ENCODE assay signal across 8 cellular contexts in the genomic region with DNA sequence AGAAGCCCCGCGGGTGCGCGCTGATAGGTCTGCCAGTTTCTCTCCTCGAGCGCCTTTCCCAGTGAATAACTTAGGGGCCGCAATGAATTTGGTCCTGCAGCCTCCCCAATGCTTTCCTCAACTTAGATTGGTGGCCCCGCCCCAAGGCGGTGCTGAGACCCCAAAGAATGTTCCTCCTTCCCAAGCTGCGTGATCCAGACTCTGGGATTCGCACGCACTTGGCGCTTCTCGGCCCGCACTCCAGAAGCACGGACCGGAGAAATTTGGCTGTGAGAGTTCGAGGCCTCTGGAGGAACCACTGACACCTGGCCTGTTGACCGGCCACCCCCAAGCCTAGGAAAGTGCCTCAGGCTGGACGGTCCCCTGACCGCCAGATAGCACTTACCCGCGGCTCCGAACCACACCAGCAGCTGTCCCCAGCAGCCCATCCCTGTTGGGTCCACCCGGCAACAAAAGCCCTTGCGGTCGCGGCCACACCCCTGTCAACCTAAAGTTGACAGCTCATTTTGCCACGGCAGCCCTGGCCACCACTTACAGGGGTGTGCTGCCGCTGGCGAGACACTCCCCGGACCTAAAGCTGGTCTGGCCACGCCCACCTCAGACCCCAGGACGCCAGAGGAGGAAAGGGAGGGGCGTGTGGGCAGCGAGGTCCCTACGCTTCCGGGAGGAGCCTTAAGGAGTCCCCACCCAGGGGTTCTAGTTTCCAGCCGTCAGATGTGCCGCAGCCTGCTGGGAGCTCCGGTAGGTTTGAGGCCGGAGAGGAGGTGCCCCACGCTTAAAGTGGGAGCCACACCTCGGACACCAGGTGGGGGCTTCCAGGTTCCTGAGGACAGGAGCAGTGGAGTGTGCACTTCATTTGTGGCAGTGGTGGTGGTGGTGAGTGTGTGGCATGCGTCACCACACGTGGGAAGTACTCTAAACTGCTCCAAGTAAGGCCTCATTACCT. TPM values are rescaled to one million over a fixed set of nuclear protein-coding genes. Genes with fewer than 3 reads are reported as not detected.
DNase-seq lines count a peak whose midpoint lies in the region; ATAC-seq, FAIRE-seq and TF ChIP-seq lines count a peak whose summit lies in the region.

A gene (minus strand): TSS at position 546 of the 946 bp plus-strand sequence. CDS start 118 bp downstream, at position 428.

- H3K27ac Mint-ChIP-seq in activated CD4-positive, alpha-beta T cell treated with anti-CD3 and anti-CD28 coated beads, Interleukin-2, amount 10 ng/mL, durations not matched to agents 7 days and 5 days, result peak within 1 kb of the TSS; percentile 60
- no peak within 1 kb of the TSS for H3K27ac Mint-ChIP-seq in WTC11

- TF ChIP-seq CTCF in WTC11 (IDR thresholded peaks at IDR 0.05) (no peak), left ventricle myocardium inferior (IDR thresholded peaks at IDR 0.05; ENCODE audit: borderline replicate concordance) (no peak)

- peak; percentile 19 for DNase-seq in activated CD4-positive, alpha-beta T cell treated with anti-CD3 and anti-CD28 coated beads, Interleukin-2, amount 10 ng/mL, durations not matched to agents 7 days and 5 days
- no peak for DNase-seq in activated CD4-positive, alpha-beta T cell treated with anti-CD3 and anti-CD28 coated beads, Interleukin-2, amount 50 U/mL, for 48 hours
- DNase-seq in WTC11 (ENCODE audit: low spot score) (peak; percentile 59), left ventricle myocardium inferior (no peak), skeletal muscle cell (ENCODE audit: low read depth) (no peak), MG63 (no peak), GM12892 (ENCODE audit: insufficient read length) (no peak)

- peaks cover 14% of the 10 kb centered on the region for H3K36me3 ChIP-seq in left ventricle myocardium inferior
- H3K36me3 ChIP-seq in MG63, result peaks cover 2% of the 10 kb centered on the region; the same call in 1 of the 2 replicates

- ATAC-seq in WTC11 (peak; percentile 62), HG02623 (IDR thresholded peaks at IDR 0.05; ENCODE audit: unreplicated experiment) (no peak)

- no peaks in the 10 kb centered on the region for H3K9me3 Mint-ChIP-seq in activated CD4-positive, alpha-beta T cell treated with anti-CD3 and anti-CD28 coated beads, Interleukin-2, amount 10 ng/mL, durations not matched to agents 7 days and 5 days
- no peaks in the 10 kb centered on the region for H3K9me3 Mint-ChIP-seq in WTC11

- H3K36me3 Mint-ChIP-seq in activated CD4-positive, alpha-beta T cell treated with anti-CD3 and anti-CD28 coated beads, Interleukin-2, amount 10 ng/mL, durations not matched to agents 7 days and 5 days (ENCODE audit: low read depth), result peaks cover 3% of the 10 kb centered on the region
- H3K36me3 Mint-ChIP-seq in WTC11, result peaks cover 20% of the 10 kb centered on the region

- peaks cover 30% of the 10 kb centered on the region for H3K4me1 ChIP-seq in left ventricle myocardium inferior

- peak within 1 kb of the TSS; percentile 2 for H3K27ac ChIP-seq in left ventricle myocardium inferior (replicated peaks)

- TF ChIP-seq POLR2A in GM12892 (IDR thresholded peaks at IDR 0.05; ENCODE audit: low read depth, low read length), result no peak

- CTCF ChIA-PET in activated CD4-positive, alpha-beta T cell treated with anti-CD3 and anti-CD28 coated beads, Interleukin-2, amount 10 ng/mL, durations not matched to agents 7 days and 5 days (lab: Charles Lee), result interaction anchor here (0.9 kb wide), 1 partner anchor 17 kb away, joined by 3 read pairs; no protein-coding TSS in a partner anchor
- CTCF ChIA-PET in WTC11 (lab: Charles Lee), result interaction anchor here (0.9 to 1.8 kb wide), 6 partner anchors 12 to 391 kb away, joined by 3 to 8 read pairs (median 4); no protein-coding TSS in a partner anchor

- no peaks in the 10 kb centered on the region for H3K9me3 ChIP-seq in left ventricle myocardium inferior (replicated peaks)
- no peaks in the 10 kb centered on the region for H3K9me3 ChIP-seq in MG63

- H3K27me3 Mint-ChIP-seq in activated CD4-positive, alpha-beta T cell treated with anti-CD3 and anti-CD28 coated beads, Interleukin-2, amount 10 ng/mL, durations not matched to agents 7 days and 5 days, result peaks cover 35% of the 10 kb centered on the region
- peaks cover 64% of the 10 kb centered on the region for H3K27me3 Mint-ChIP-seq in WTC11 (ENCODE audit: low read depth)

- H3K27me3 ChIP-seq in left ventricle myocardium inferior (ENCODE audit: low read depth), result peaks cover 43% of the 10 kb centered on the region
- H3K27me3 ChIP-seq in MG63, result no peaks in the 10 kb centered on the region

- FAIRE-seq in GM12892 (lab: Jason Lieb, UNC), result no peak

- H3K4me3 ChIP-seq in left ventricle myocardium inferior (peak within 1 kb of the TSS; percentile 67), skeletal muscle cell (ENCODE audit: low read depth, low read length) (peak within 1 kb of the TSS; percentile 30), MG63 (no peak within 1 kb of the TSS)

- intact Hi-C loops in left ventricle myocardium inferior (cut with micrococcal nuclease), result no loop called here

- peaks cover 33% of the 10 kb centered on the region for H3K4me1 Mint-ChIP-seq in activated CD4-positive, alpha-beta T cell treated with anti-CD3 and anti-CD28 coated beads, Interleukin-2, amount 10 ng/mL, durations not matched to agents 7 days and 5 days
- peaks cover 18% of the 10 kb centered on the region for H3K4me1 Mint-ChIP-seq in WTC11

- peak within 1 kb of the TSS; percentile 48 for H3K4me3 Mint-ChIP-seq in activated CD4-positive, alpha-beta T cell treated with anti-CD3 and anti-CD28 coated beads, Interleukin-2, amount 10 ng/mL, durations not matched to agents 7 days and 5 days
- H3K4me3 Mint-ChIP-seq in WTC11, result peak within 1 kb of the TSS; percentile 82

- POLR2A ChIA-PET in activated CD4-positive, alpha-beta T cell treated with anti-CD3 and anti-CD28 coated beads, Interleukin-2, amount 10 ng/mL, durations not matched to agents 7 days and 5 days (lab: Charles Lee), result interaction anchor here (0.6 kb wide), 1 partner anchor 18 kb away, joined by 3 read pairs; no protein-coding TSS in a partner anchor
- POLR2A ChIA-PET in WTC11 (lab: Charles Lee), result interaction anchor here (0.6 kb wide), 1 partner anchor 267 kb away, joined by 4 read pairs; no protein-coding TSS in a partner anchor

TF ChIP-seq in WTC11, 78 proteins besides CTCF, POLR2A, EP300 and RAD21:
- 0 out of 2 replicates have a peak, but pooled peaks have one; percentile 38 for TF ChIP-seq SP1 (CRISPR knock-in tag; conservative IDR thresholded peaks at IDR 0.05)
- peak; percentile 82 for TF ChIP-seq ZNF423 (CRISPR knock-in tag; IDR thresholded peaks at IDR 0.05)
- TF ChIP-seq ETV6 (CRISPR knock-in tag; IDR thresholded peaks at IDR 0.05), result 0 out of 2 replicates have a peak, but pooled peaks have one; percentile 30
- TF ChIP-seq, protein P1, sequence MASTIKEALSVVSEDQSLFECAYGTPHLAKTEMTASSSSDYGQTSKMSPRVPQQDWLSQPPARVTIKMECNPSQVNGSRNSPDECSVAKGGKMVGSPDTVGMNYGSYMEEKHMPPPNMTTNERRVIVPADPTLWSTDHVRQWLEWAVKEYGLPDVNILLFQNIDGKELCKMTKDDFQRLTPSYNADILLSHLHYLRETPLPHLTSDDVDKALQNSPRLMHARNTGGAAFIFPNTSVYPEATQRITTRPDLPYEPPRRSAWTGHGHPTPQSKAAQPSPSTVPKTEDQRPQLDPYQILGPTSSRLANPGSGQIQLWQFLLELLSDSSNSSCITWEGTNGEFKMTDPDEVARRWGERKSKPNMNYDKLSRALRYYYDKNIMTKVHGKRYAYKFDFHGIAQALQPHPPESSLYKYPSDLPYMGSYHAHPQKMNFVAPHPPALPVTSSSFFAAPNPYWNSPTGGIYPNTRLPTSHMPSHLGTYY (CRISPR knock-in tag; IDR thresholded peaks at IDR 0.05), result no peak
- no peak for TF ChIP-seq FOXP1 (CRISPR knock-in tag; IDR thresholded peaks at IDR 0.05; ENCODE audit: borderline replicate concordance)
- no peak for TF ChIP-seq ZNF263 (CRISPR knock-in tag; IDR thresholded peaks at IDR 0.05; ENCODE audit: low read depth)
- TF ChIP-seq, protein P2, sequence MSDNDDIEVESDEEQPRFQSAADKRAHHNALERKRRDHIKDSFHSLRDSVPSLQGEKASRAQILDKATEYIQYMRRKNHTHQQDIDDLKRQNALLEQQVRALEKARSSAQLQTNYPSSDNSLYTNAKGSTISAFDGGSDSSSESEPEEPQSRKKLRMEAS (CRISPR knock-in tag; IDR thresholded peaks at IDR 0.05), result 0 out of 2 replicates have a peak, but pooled peaks have one; percentile 4

RNA-seq across cellular contexts. Expression of the gene that starts here (rescaled TPM):
- total RNA-seq in activated CD4-positive, alpha-beta T cell treated with anti-CD3 and anti-CD28 coated beads, Interleukin-2, amount 10 ng/mL, durations not matched to agents 7 days and 5 days, result 1 to 10 TPM in 1 of 2 experiments, under 1 TPM in 1; 0.87 to 1.1 TPM
- 0.27 to 0.66 TPM (median 0.53 TPM) in 3 replicates for total RNA-seq in WTC11 (2021)
- total RNA-seq in left ventricle myocardium inferior, result 1.2 TPM
- total RNA-seq in MG63 (2014; rRNA removed; shearing (Covaris generic); ENCODE audit: low replicate concordance), result not detected in 2 replicates
- 0.08 TPM for polyA plus RNA-seq in GM12892 (2012; ENCODE audit: missing spikeins)

Comparison
In these comparisons a context has a peak if more than half of its experiments do, and no peak if none do; other contexts are left out.
1. Peak in DNase-seq and ATAC-seq in WTC11; RNA of the gene not detected or under 1 TPM.